ENCODE assay signal across 7 cellular contexts in the genomic region with DNA sequence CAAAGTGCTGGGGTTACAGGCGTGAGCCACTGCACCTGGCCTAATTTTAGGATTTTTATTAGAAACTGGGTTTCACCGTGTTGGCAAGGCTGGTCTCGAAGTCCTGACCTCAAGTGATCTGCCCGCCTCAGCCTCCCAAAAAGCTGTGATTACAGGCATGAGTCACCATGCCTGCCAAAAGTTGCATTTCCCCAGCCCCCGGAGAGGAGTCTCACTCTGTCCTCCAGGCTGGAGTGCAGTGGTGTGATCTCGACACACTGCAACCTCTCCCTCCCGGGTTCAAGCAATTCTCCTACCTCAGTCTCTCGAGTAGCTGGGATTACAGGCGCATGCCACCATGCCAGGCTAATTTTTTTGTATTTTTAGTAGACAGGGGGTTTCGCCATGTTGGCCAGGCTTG.
DNase-seq lines count a peak whose midpoint lies in the region; ATAC-seq lines count a peak whose summit lies in the region.
"Not testable (repeated sequence)": the region's sequence is repeated elsewhere in the genome, so short reads cannot be mapped to it uniquely, and the experiment has no call there.

No MANE protein-coding gene starts in this region.

- not testable (repeated sequence) for H3K4me1 Mint-ChIP-seq in T-helper 1 cell treated with Interleukin-12 subunit alpha and Interleukin-12 subunit beta and Interleukin-4 antibody, amounts not matched to agents 30 μg/mL and 1 μg/mL, for 36 hours (ENCODE audit: low read depth); activated CD8-positive, alpha-beta memory T cell treated with anti-CD3 and anti-CD28 coated beads, Interleukin-2, amount 10 ng/mL, durations not matched to agents 7 days and 5 days; dendritic cell treated with granulocyte-macrophage colony-stimulating factor and Interleukin-4, amounts not matched to agents 40 ng/mL and 50 ng/mL, for 4 days (ENCODE audit: low read depth)
- H3K4me1 Mint-ChIP-seq in activated naive CD8-positive, alpha-beta T cell (ENCODE audit: low read depth): peaks cover 13% of the 10 kb centered on the region
- peaks cover 10 to 12% of the 10 kb centered on the region in 2 donors for H3K4me1 Mint-ChIP-seq in immature natural killer cell

- CTCF ChIA-PET in activated CD8-positive, alpha-beta memory T cell treated with anti-CD3 and anti-CD28 coated beads, Interleukin-2, amount 10 ng/mL, durations not matched to agents 7 days and 5 days (lab: Charles Lee): interaction anchor here (0.9 kb wide), 1 partner anchor 13 kb away, joined by 3 read pairs; no protein-coding TSS in a partner anchor

- H3K27me3 Mint-ChIP-seq in T-helper 1 cell treated with Interleukin-12 subunit alpha and Interleukin-12 subunit beta and Interleukin-4 antibody, amounts not matched to agents 30 μg/mL and 1 μg/mL, for 36 hours (ENCODE audit: low read depth): peaks cover 28% of the 10 kb centered on the region
- H3K27me3 Mint-ChIP-seq in activated CD8-positive, alpha-beta memory T cell treated with anti-CD3 and anti-CD28 coated beads, Interleukin-2, amount 10 ng/mL, durations not matched to agents 7 days and 5 days: peaks cover 32% of the 10 kb centered on the region
- not testable (repeated sequence) for H3K27me3 Mint-ChIP-seq in activated naive CD8-positive, alpha-beta T cell
- peaks cover 45% of the 10 kb centered on the region for H3K27me3 Mint-ChIP-seq in dendritic cell treated with granulocyte-macrophage colony-stimulating factor and Interleukin-4, amounts not matched to agents 40 ng/mL and 50 ng/mL, for 4 days
- H3K27me3 Mint-ChIP-seq in immature natural killer cell (ENCODE audit: low read depth in 3 of 3): peaks cover 12 to 22% (median 16%) of the 10 kb centered on the region in 3 donors

- not testable (repeated sequence) for H3K27ac Mint-ChIP-seq in T-helper 1 cell treated with Interleukin-12 subunit alpha and Interleukin-12 subunit beta and Interleukin-4 antibody, amounts not matched to agents 30 μg/mL and 1 μg/mL, for 36 hours; activated CD8-positive, alpha-beta memory T cell treated with anti-CD3 and anti-CD28 coated beads, Interleukin-2, amount 10 ng/mL, durations not matched to agents 7 days and 5 days; activated naive CD8-positive, alpha-beta T cell; dendritic cell treated with granulocyte-macrophage colony-stimulating factor and Interleukin-4, amounts not matched to agents 40 ng/mL and 50 ng/mL, for 4 days
- H3K27ac Mint-ChIP-seq in immature natural killer cell: peak overlapping the region in 3 of 6 donors; percentile 49 to 79 (median 61)

- H3K36me3 Mint-ChIP-seq in T-helper 1 cell treated with Interleukin-12 subunit alpha and Interleukin-12 subunit beta and Interleukin-4 antibody, amounts not matched to agents 30 μg/mL and 1 μg/mL, for 36 hours (ENCODE audit: low read depth); activated CD8-positive, alpha-beta memory T cell treated with anti-CD3 and anti-CD28 coated beads, Interleukin-2, amount 10 ng/mL, durations not matched to agents 7 days and 5 days; activated naive CD8-positive, alpha-beta T cell; dendritic cell treated with granulocyte-macrophage colony-stimulating factor and Interleukin-4, amounts not matched to agents 40 ng/mL and 50 ng/mL, for 4 days (ENCODE audit: low read depth); immature natural killer cell: not testable (repeated sequence)

- not testable (repeated sequence) for ATAC-seq in activated CD8-positive, alpha-beta memory T cell treated with anti-CD3 and anti-CD28 coated beads, Interleukin-2, amount 10 ng/mL, durations not matched to agents 7 days and 5 days; sciatic nerve

- not testable (repeated sequence) for H3K9me3 Mint-ChIP-seq in T-helper 1 cell treated with Interleukin-12 subunit alpha and Interleukin-12 subunit beta and Interleukin-4 antibody, amounts not matched to agents 30 μg/mL and 1 μg/mL, for 36 hours; activated CD8-positive, alpha-beta memory T cell treated with anti-CD3 and anti-CD28 coated beads, Interleukin-2, amount 10 ng/mL, durations not matched to agents 7 days and 5 days (ENCODE audit: low read depth); activated naive CD8-positive, alpha-beta T cell (ENCODE audit: low read depth); dendritic cell treated with granulocyte-macrophage colony-stimulating factor and Interleukin-4, amounts not matched to agents 40 ng/mL and 50 ng/mL, for 4 days; immature natural killer cell

- DNase-seq in EH (ENCODE audit: low read depth): peak; percentile 38
- DNase-seq in activated CD8-positive, alpha-beta memory T cell treated with anti-CD3 and anti-CD28 coated beads, Interleukin-2, amount 10 ng/mL, durations not matched to agents 7 days and 5 days; immature natural killer cell: not testable (repeated sequence)
- DNase-seq in sciatic nerve (ENCODE audit: low spot score): peak; percentile 53

- peak overlapping the region; percentile 58 for H3K4me3 Mint-ChIP-seq in T-helper 1 cell treated with Interleukin-12 subunit alpha and Interleukin-12 subunit beta and Interleukin-4 antibody, amounts not matched to agents 30 μg/mL and 1 μg/mL, for 36 hours
- H3K4me3 Mint-ChIP-seq in activated CD8-positive, alpha-beta memory T cell treated with anti-CD3 and anti-CD28 coated beads, Interleukin-2, amount 10 ng/mL, durations not matched to agents 7 days and 5 days: peak overlapping the region; percentile 49
- peak overlapping the region; percentile 52 for H3K4me3 Mint-ChIP-seq in activated naive CD8-positive, alpha-beta T cell
- peak overlapping the region; percentile 30 for H3K4me3 Mint-ChIP-seq in dendritic cell treated with granulocyte-macrophage colony-stimulating factor and Interleukin-4, amounts not matched to agents 40 ng/mL and 50 ng/mL, for 4 days
- peak overlapping the region; percentile 60 to 76 (median 69) for H3K4me3 Mint-ChIP-seq in immature natural killer cell

- intact Hi-C loops in dendritic cell treated with granulocyte-macrophage colony-stimulating factor and Interleukin-4, amounts not matched to agents 40 ng/mL and 50 ng/mL, for 4 days (cut with micrococcal nuclease); sciatic nerve (cut with DNase I): not testable (repeated sequence)
